ENCODE assay signal across 1 cellular context in genomic region chr5:120540097-120540496, GRCh38.
TF ChIP-seq lines count a peak whose summit lies in the region.

No MANE protein-coding gene starts in this region.

TF ChIP-seq in GM23338, 12 proteins besides CTCF, POLR2A, EP300 and RAD21 (continued from another document):
- TF ChIP-seq POLR2AphosphoS5 (IDR thresholded peaks at IDR 0.05; ENCODE audit: low read depth) = no peak
- TF ChIP-seq ZNF462 (CRISPR knock-in tag; IDR thresholded peaks at IDR 0.05) = no peak
- no peak for TF ChIP-seq ETS1 (IDR thresholded peaks at IDR 0.05)
